In the genomic region with DNA sequence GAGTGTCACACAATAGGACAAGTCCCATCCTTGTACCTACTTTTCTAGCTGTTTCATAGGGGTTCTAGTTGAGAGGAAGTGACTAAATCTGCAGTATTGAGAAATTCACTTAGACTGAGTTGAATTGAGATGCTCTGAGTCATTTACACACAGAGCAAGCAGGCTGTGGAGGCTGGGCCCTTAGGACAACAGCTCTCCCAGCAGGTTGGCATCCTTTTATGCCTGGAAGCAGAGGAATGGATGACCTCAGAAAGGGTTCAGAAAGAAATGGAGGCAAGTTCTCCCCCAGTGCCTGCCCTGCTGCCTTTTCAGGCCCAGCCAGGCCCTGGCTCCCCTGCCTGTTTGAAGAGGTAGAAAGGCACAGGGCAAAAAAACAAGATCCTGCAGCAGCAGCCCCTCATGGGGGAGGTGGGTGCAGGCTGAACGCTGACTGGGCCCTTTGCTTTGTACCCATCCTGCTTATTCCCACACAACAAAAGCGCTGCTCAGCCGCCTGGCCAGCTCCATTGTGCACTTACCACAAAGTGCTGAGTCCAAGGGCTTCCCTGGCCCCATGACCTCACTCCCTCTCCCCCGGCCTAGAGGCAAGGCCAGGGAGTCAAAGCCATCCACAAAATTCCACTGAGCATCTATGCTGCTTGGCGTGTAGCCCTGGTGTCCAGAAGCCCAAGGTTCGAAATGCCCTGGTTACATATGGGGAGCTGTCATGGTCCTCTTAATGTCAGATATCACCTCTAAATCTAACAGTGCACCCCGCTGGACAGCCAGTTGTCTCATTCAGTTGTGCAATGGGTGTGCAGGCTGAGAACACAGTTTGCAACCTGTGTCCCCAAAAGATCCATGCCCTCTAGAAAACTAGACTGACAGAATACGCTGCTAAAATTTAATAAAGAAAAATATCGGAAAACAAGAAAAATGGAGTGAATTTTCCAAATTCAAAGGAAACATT, we compare ENCODE assay signal across 8 cellular contexts. TPM values are rescaled to one million over a fixed set of nuclear protein-coding genes. Genes with fewer than 3 reads are reported as not detected.
DNase-seq lines count a peak whose midpoint lies in the region; ATAC-seq and TF ChIP-seq lines count a peak whose summit lies in the region.

No MANE protein-coding gene starts in this region.

- H3K27me3 ChIP-seq in BE2C = no peaks in the 10 kb centered on the region
- H3K27me3 ChIP-seq in right atrium auricular region = no peaks in the 10 kb centered on the region

- no peak for ATAC-seq in HG02885 (IDR thresholded peaks at IDR 0.05; ENCODE audit: poor library complexity, unreplicated experiment)
- ATAC-seq in GM21723 (IDR thresholded peaks at IDR 0.05; ENCODE audit: unreplicated experiment) = no peak

- H3K9me3 ChIP-seq in BE2C (no peaks in the 10 kb centered on the region), right atrium auricular region (no peaks in the 10 kb centered on the region)

- H3K4me3 ChIP-seq in BE2C (ENCODE audit: low read depth, low read length) (no peak overlapping the region), right atrium auricular region (no peak overlapping the region), skin epidermis (no peak overlapping the region)

- no peak for TF ChIP-seq CTCF in BE2C (IDR thresholded peaks at IDR 0.05; ENCODE audit: low read depth, low read length)
- TF ChIP-seq CTCF in right atrium auricular region (IDR thresholded peaks at IDR 0.05) = no peak

- no peaks in the 10 kb centered on the region for H3K36me3 ChIP-seq in BE2C
- H3K36me3 ChIP-seq in right atrium auricular region = no peaks in the 10 kb centered on the region

- peak overlapping the region in 1 of 2 donors; percentile 46 for H3K27ac ChIP-seq in right atrium auricular region
- H3K27ac ChIP-seq in skin epidermis = peak overlapping the region in 12 of 21 experiments; percentile 2 to 76 (median 38)

- H3K4me1 ChIP-seq in BE2C (no peaks in the 10 kb centered on the region), right atrium auricular region (no peaks in the 10 kb centered on the region)

- DNase-seq in BE2C (peak; percentile 21), HS-27A (ENCODE audit: low read depth) (peak; percentile 62), right atrium auricular region (ENCODE audit: low spot score) (peak; percentile 71), NAMALWA (ENCODE audit: low spot score) (no peak)
- peak; percentile 42 to 55 for DNase-seq in activated T-cell treated with anti-CD3 and anti-CD28 coated beads, Interleukin-2, amount 50 U/mL, for 48 hours

RNA-seq across cellular contexts. Expression of gene CRYBA1, which starts 5.4 kb away (rescaled TPM):
- not detected for polyA plus RNA-seq in BE2C (2012; ENCODE audit: insufficient read depth, insufficient read length, low read depth)
- not detected for total RNA-seq in right atrium auricular region

RNA-seq across cellular contexts. Expression of gene NUFIP2, which starts 52.7 kb away (rescaled TPM):
- polyA plus RNA-seq in BE2C (2012; ENCODE audit: insufficient read depth, insufficient read length, low read depth) = 36.1 TPM
- total RNA-seq in right atrium auricular region = 10 to 100 TPM; 25.4 to 27.0 TPM
